Comparison of ENCODE assay signal across 1 cellular context in genomic region chr22:11302904-11303303, GRCh38.
DNase-seq lines count a peak whose midpoint lies in the region.
"Not testable (repeated sequence)": the region's sequence is repeated elsewhere in the genome, so short reads cannot be mapped to it uniquely, and the experiment has no call there.

No MANE protein-coding gene starts in this region.

- intact Hi-C loops in cardiac septum (cut with DNase I) = not testable (repeated sequence)

- DNase-seq in cardiac septum (ENCODE audit: low spot score) = peak; percentile 54
